Comparison of ENCODE assay signal across 8 cellular contexts in genomic region chr9:81570083-81570482, GRCh38.
"Had no signal": no experiment of that assay in that cellular context is flagged by ENCODE, and none has a peak within 500 bp of the region (broad histone marks: within the 10 kb centered on the region; RNA-seq: fewer than 3 reads in every experiment).

No MANE protein-coding gene starts in this region.

- H3K4me3 ChIP-seq: GM23248 had no signal

- H2AFZ ChIP-seq: GM23248 had no signal

- DNase-seq: GM23248, GOT3, H9, HCEC 1CT, KBM-7 had no signal

- H3K4me2 ChIP-seq: KMS-11 had no signal

- H3K27ac ChIP-seq: GM23248, KMS-11 had no signal

- FAIRE-seq: H54, HTR-8/SVneo had no signal

- H3K9ac ChIP-seq: GM23248, KMS-11 had no signal
